Comparison of ENCODE assay signal across 1 cellular context in the genomic region with DNA sequence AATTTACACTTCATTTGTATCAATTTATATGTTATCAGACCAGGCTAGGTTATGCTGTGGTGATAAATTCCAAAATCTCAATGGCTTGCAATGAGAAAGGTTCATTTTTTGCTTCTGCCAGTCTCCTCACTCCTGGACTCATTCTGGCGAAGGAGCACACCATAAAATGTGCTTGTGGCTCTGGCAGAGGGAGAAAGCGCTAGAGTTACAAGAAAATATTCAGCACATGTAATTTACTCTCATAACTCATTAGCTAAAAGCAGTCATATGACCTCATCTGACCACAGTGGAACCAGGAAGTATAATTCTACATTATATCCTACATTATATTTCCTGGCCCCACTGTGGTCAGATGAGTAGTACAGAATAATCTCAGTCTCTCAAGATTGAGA.
TF ChIP-seq lines count a peak whose summit lies in the region.

No MANE protein-coding gene starts in this region.

TF ChIP-seq in GM12878, 131 proteins besides CTCF, POLR2A, EP300 and RAD21:
- TF ChIP-seq, protein P1, sequence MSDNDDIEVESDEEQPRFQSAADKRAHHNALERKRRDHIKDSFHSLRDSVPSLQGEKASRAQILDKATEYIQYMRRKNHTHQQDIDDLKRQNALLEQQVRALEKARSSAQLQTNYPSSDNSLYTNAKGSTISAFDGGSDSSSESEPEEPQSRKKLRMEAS (IDR thresholded peaks at IDR 0.05; ENCODE audit: low read depth, low read length): no peak
- TF ChIP-seq TAF1 (IDR thresholded peaks at IDR 0.05; ENCODE audit: borderline replicate concordance, low read depth, low read length) (no peak), RBBP5 (conservative IDR thresholded peaks at IDR 0.05) (no peak), NFYA (IDR thresholded peaks at IDR 0.05; ENCODE audit: borderline replicate concordance, low read depth, low read length) (no peak), POU2F2 (IDR thresholded peaks at IDR 0.05; ENCODE audit: borderline replicate concordance, low read depth, low read length) (no peak), RFX5 (IDR thresholded peaks at IDR 0.05; ENCODE audit: low read depth, low read length) (no peak)
- TF ChIP-seq, protein P2, sequence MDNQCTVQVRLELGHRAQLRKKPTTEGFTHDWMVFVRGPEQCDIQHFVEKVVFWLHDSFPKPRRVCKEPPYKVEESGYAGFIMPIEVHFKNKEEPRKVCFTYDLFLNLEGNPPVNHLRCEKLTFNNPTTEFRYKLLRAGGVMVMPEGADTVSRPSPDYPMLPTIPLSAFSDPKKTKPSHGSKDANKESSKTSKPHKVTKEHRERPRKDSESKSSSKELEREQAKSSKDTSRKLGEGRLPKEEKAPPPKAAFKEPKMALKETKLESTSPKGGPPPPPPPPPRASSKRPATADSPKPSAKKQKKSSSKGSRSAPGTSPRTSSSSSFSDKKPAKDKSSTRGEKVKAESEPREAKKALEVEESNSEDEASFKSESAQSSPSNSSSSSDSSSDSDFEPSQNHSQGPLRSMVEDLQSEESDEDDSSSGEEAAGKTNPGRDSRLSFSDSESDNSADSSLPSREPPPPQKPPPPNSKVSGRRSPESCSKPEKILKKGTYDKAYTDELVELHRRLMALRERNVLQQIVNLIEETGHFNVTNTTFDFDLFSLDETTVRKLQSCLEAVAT (IDR thresholded peaks at IDR 0.05): no peak
TF ChIP-seq in GM12878: peak in this region for 0.
